14 cellular contexts compared by ENCODE assay signal in genomic region chr5:171806976-171807823, GRCh38. TPM values are rescaled to one million over a fixed set of nuclear protein-coding genes. Genes with fewer than 3 reads are reported as not detected.
DNase-seq lines count a peak whose midpoint lies in the region; ATAC-seq and TF ChIP-seq lines count a peak whose summit lies in the region.
"Had no signal": no experiment of that assay in that cellular context is flagged by ENCODE, and none has a peak within 500 bp of the region (broad histone marks: within the 10 kb centered on the region; RNA-seq: fewer than 3 reads in every experiment).

No MANE protein-coding gene starts in this region.

- DNase-seq in AG08395 (ENCODE audit: low spot score) (peak; percentile 13), ELR (ENCODE audit: low read depth) (peak; percentile 19), NCI-H774 (lab: John Stamatoyannopoulos, UW) (peak; percentile 55), fibroblast of the aortic adventitia (ENCODE audit: low read depth) (peak; percentile 11), OCI-M2 (lab: John Stamatoyannopoulos, UW; ENCODE audit: unreplicated experiment) (no peak), OCI-LY7 (ENCODE audit: low spot score) (no peak)
- DNase-seq: brain microvascular endothelial cell; CD8-positive, alpha-beta T cell; NCI-H526 had no signal

- CTCF ChIA-PET in OCI-LY7 (lab: Charles Lee; ENCODE audit: unreplicated experiment), result no interaction called here

- no peaks in the 10 kb centered on the region for H3K9me3 ChIP-seq in OCI-LY7 (ENCODE audit: low read length)

- H2AFZ ChIP-seq in OCI-LY7 (ENCODE audit: low read length), result no peak overlapping the region

- H3K79me2 ChIP-seq in OCI-LY7 (ENCODE audit: insufficient read depth, low read depth, low read length), result no peaks in the 10 kb centered on the region

- no peaks in the 10 kb centered on the region for H4K20me1 ChIP-seq in OCI-LY7 (ENCODE audit: insufficient read depth, low read length)

- no TSS peak for BruUV-seq in OCI-LY7 (replicated peaks; lab: Mats Ljungman, UMichigan)

- ATAC-seq in GM21360 (IDR thresholded peaks at IDR 0.05; ENCODE audit: unreplicated experiment) (no peak), HG03571 (IDR thresholded peaks at IDR 0.05; ENCODE audit: unreplicated experiment) (no peak)
- ATAC-seq: CD8-positive, alpha-beta T cell; sciatic nerve had no signal

- POLR2A ChIA-PET in OCI-LY7 (lab: Charles Lee), result no interaction called here

- H3K27ac ChIP-seq in OCI-LY7 (ENCODE audit: low read depth, low read length, poor library complexity, severe bottlenecking), result no peak overlapping the region
- H3K27ac ChIP-seq: brain microvascular endothelial cell had no signal

- no peaks in the 10 kb centered on the region for H3K36me3 ChIP-seq in OCI-LY7 (ENCODE audit: insufficient read depth, low read length)
- H3K36me3 ChIP-seq: brain microvascular endothelial cell had no signal

- intact Hi-C loops in OCI-LY7 (cut with micrococcal nuclease; ENCODE audit: unreplicated experiment), result no loop called here

- H3K4me3 ChIP-seq in fibroblast of the aortic adventitia (ENCODE audit: low read depth, low read length), result no peak overlapping the region
- no peak overlapping the region for H3K4me3 ChIP-seq in OCI-LY7 (ENCODE audit: low read depth, low read length, poor library complexity, severe bottlenecking)

- H3K9me2 ChIP-seq in OCI-LY7 (ENCODE audit: insufficient read depth, low read length), result no peaks in the 10 kb centered on the region

- no peaks in the 10 kb centered on the region for H3K4me1 ChIP-seq in OCI-LY7 (ENCODE audit: insufficient read depth, low read length, poor library complexity, severe bottlenecking)

- TF ChIP-seq CTCF in fibroblast of the aortic adventitia (IDR thresholded peaks at IDR 0.05; ENCODE audit: insufficient read depth, low read length) (no peak), OCI-LY7 (conservative IDR thresholded peaks at IDR 0.05; ENCODE audit: low read length) (no peak)

- no peak overlapping the region for H3K4me2 ChIP-seq in OCI-LY7 (ENCODE audit: low read length)

RNA-seq across cellular contexts. Expression of gene SMIM23, which starts 21.6 kb away (rescaled TPM):
- total RNA-seq in fibroblast of the aortic adventitia (ENCODE audit: low replicate concordance) (not detected in 2 replicates), OCI-LY7 (2022) (not detected in 2 replicates)
- not detected in 2 replicates for total RNA-seq in OCI-LY7 (2014; rRNA removed; shearing (Covaris generic))
- total RNA-seq: activated CD8-positive, alpha-beta memory T cell treated with anti-CD3 and anti-CD28 coated beads for 36 hours; CD8-positive, alpha-beta T cell; fibroblast of villous mesenchyme; sciatic nerve had no signal

Comparison
In these comparisons a context has a peak if more than half of its experiments do, and no peak if none do; other contexts are left out.
1. DNase-seq: peak in AG08395 (single experiment), ELR (single experiment), NCI-H774 (single experiment) and fibroblast of the aortic adventitia (single experiment); none in OCI-M2 (single experiment) and OCI-LY7 (single experiment).